8 cellular contexts compared by ENCODE assay signal in genomic region chr17:8126306-8127066, GRCh38. TPM values are rescaled to one million over a fixed set of nuclear protein-coding genes. Genes with fewer than 3 reads are reported as not detected.
DNase-seq lines count a peak whose midpoint lies in the region; ATAC-seq and TF ChIP-seq lines count a peak whose summit lies in the region.

No MANE protein-coding gene starts in this region.

- TF ChIP-seq CTCF in SU-DHL-6 (IDR thresholded peaks at IDR 0.05; ENCODE audit: insufficient read depth, low read length, poor library complexity, severe bottlenecking): no peak

- peaks cover 40 to 53% of the 10 kb centered on the region in 2 donors for H3K4me1 Mint-ChIP-seq in stimulated activated naive B cell treated with anti-CD40 and anti-IgM and Interleukin-4, amounts not matched to agents 10 μg/mL and 1 μg/mL and 100 μg/mL, for 72 hours

- peak; percentile 79 for DNase-seq in GM03348 (ENCODE audit: low spot score)
- DNase-seq in HuH-7 (ENCODE audit: low spot score): peak; percentile 42
- peak in 1 of 2 donors; percentile 64 for DNase-seq in left colon
- DNase-seq in stimulated activated naive B cell treated with anti-CD40 and anti-IgM and Interleukin-4, amounts not matched to agents 10 μg/mL and 1 μg/mL and 100 μg/mL, for 72 hours: peak; percentile 22

- no peaks in the 10 kb centered on the region for H4K20me1 ChIP-seq in SU-DHL-6 (ENCODE audit: low read depth, low read length)

- H3K4me3 Mint-ChIP-seq in stimulated activated naive B cell treated with anti-CD40 and anti-IgM and Interleukin-4, amounts not matched to agents 10 μg/mL and 1 μg/mL and 100 μg/mL, for 72 hours: peak overlapping the region; percentile 87 to 94

- intact Hi-C loops in left colon (cut with DNase I, micrococcal nuclease): loop anchor here in 1 of 2 donors (10.0 kb wide), 1 partner anchor 58 kb away; no protein-coding TSS in a partner anchor

- H3K79me2 ChIP-seq in SU-DHL-6 (ENCODE audit: insufficient read depth, low read length): no peaks in the 10 kb centered on the region

- peaks cover 42 to 62% of the 10 kb centered on the region in 2 donors for H3K27me3 Mint-ChIP-seq in stimulated activated naive B cell treated with anti-CD40 and anti-IgM and Interleukin-4, amounts not matched to agents 10 μg/mL and 1 μg/mL and 100 μg/mL, for 72 hours

- peaks cover 7% of the 10 kb centered on the region in 2 donors for H3K36me3 Mint-ChIP-seq in stimulated activated naive B cell treated with anti-CD40 and anti-IgM and Interleukin-4, amounts not matched to agents 10 μg/mL and 1 μg/mL and 100 μg/mL, for 72 hours

- H3K9me3 Mint-ChIP-seq in stimulated activated naive B cell treated with anti-CD40 and anti-IgM and Interleukin-4, amounts not matched to agents 10 μg/mL and 1 μg/mL and 100 μg/mL, for 72 hours: no peaks in the 10 kb centered on the region

- H2AFZ ChIP-seq in SU-DHL-6 (ENCODE audit: low read depth, low read length, severe bottlenecking): peak overlapping the region; percentile 65

- no peaks in the 10 kb centered on the region for H3K9me3 ChIP-seq in SU-DHL-6 (ENCODE audit: insufficient read depth, low read length)

- H3K4me2 ChIP-seq in SU-DHL-6 (ENCODE audit: low read depth, low read length, poor library complexity, severe bottlenecking): peak overlapping the region; percentile 64

- no peaks in the 10 kb centered on the region for H3K36me3 ChIP-seq in SU-DHL-6 (ENCODE audit: low read length)

- no peak overlapping the region for H3K27ac ChIP-seq in SU-DHL-6 (ENCODE audit: low read depth, low read length)
- H3K27ac ChIP-seq in cingulate gyrus (ENCODE audit: low read depth, low read length): peak overlapping the region; percentile 72

- ATAC-seq in left colon (peak; percentile 59), HG03520 (IDR thresholded peaks at IDR 0.05; ENCODE audit: unreplicated experiment) (no peak), GM18861 (IDR thresholded peaks at IDR 0.05; ENCODE audit: unreplicated experiment) (no peak)
- peak; percentile 25 to 31 for ATAC-seq in stimulated activated naive B cell treated with anti-CD40 and anti-IgM and Interleukin-4, amounts not matched to agents 10 μg/mL and 1 μg/mL and 100 μg/mL, for 72 hours (replicated peaks)

- H3K27ac Mint-ChIP-seq in stimulated activated naive B cell treated with anti-CD40 and anti-IgM and Interleukin-4, amounts not matched to agents 10 μg/mL and 1 μg/mL and 100 μg/mL, for 72 hours: peak overlapping the region; percentile 100

- peak overlapping the region; percentile 57 for H3K4me3 ChIP-seq in SU-DHL-6 (ENCODE audit: insufficient read depth, low read length, poor library complexity, severe bottlenecking)

- H3K9ac ChIP-seq in SU-DHL-6 (ENCODE audit: low read length): peak overlapping the region; percentile 50

- no peaks in the 10 kb centered on the region for H3K27me3 ChIP-seq in SU-DHL-6 (ENCODE audit: low read length)

- no peaks in the 10 kb centered on the region for H3K9me2 ChIP-seq in SU-DHL-6 (replicated peaks; ENCODE audit: insufficient read depth, low read length)

- peaks cover 3% of the 10 kb centered on the region; the same call in 1 of the 2 replicates for H3F3A ChIP-seq in SU-DHL-6 (ENCODE audit: insufficient read depth)

RNA-seq across cellular contexts. Expression of gene HES7, which starts 2.6 kb away (rescaled TPM):
- total RNA-seq in left colon: not detected

RNA-seq across cellular contexts. Expression of gene ALOXE3, which starts 8.2 kb away (rescaled TPM):
- not detected for total RNA-seq in left colon

RNA-seq across cellular contexts. Expression of gene PER1, which starts 25.7 kb away (rescaled TPM):
- 100 to 1,000 TPM in 1 of 2 donors, 10 to 100 TPM in 1; 35.0 to 113 TPM for total RNA-seq in left colon

RNA-seq across cellular contexts. Expression of gene VAMP2, which starts 36.3 kb away (rescaled TPM):
- 10 to 100 TPM; 45.1 to 56.3 TPM for total RNA-seq in left colon

RNA-seq across cellular contexts. Expression of gene ALOX12B, which starts 39.0 kb away (rescaled TPM):
- total RNA-seq in left colon: under 1 TPM in 1 of 2 donors, not detected in 1; 0.82 TPM

Comparison
In these comparisons a context has a peak if more than half of its experiments do, and no peak if none do; other contexts are left out.
1. ATAC-seq: peak in left colon (single experiment) and stimulated activated naive B cell treated with anti-CD40 and anti-IgM and Interleukin-4, amounts not matched to agents 10 μg/mL and 1 μg/mL and 100 μg/mL, for 72 hours (2 of 2); none in HG03520 (single experiment) and GM18861 (single experiment).